In the genomic region with DNA sequence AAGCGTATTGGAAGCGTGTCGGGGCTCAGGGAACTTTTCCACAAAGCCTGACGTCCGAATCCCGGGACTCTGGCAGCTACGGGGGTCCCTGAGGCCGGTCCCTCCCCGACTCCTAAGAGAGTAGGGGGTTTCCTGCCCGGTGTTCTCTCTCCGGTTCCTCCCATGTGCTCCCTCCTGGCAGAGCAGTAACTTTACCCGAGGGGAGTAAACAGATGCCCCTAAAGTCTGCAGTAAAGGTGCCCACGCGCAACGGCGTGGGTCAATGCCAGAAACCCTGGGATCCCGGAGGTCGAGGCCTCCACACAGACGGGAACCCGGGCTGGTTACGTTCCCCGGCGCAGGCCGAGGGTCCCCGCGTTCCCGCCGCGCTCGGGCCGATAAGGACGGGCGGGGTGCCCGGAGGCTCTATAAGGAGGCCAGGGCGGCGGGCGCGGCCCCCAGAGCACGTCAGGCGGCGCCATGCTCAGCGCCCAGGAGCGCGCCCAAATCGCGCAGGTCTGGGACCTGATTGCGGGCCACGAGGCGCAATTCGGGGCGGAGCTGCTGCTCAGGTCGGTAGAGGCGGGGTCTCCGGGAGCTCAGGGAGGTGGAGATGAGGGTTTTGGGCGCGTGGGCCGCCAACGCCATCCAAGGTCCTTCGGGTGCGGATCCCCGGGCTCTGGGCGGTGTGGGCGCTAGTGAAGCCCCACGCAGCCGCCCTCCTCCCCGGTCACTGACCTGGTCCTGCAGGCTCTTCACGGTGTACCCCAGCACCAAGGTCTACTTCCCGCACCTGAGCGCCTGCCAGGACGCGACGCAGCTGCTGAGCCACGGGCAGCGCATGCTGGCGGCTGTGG, we compare ENCODE assay signal across 8 cellular contexts. TPM values are rescaled to one million over a fixed set of nuclear protein-coding genes. Genes with fewer than 3 reads are reported as not detected.
DNase-seq lines count a peak whose midpoint lies in the region; ATAC-seq and TF ChIP-seq lines count a peak whose summit lies in the region.

TSS of gene HBM (plus strand) at position 440 of the 836 bp plus-strand sequence. CDS start at position 460, 20 bp downstream.

- peaks cover 68 to 84% (median 76%) of the 10 kb centered on the region in 3 donors for H3K27me3 Mint-ChIP-seq in CD14-positive monocyte (ENCODE audit: low read depth in 3 of 3)

- DNase-seq in CD14-positive monocyte (ENCODE audit: low spot score) = no peak
- no peak for DNase-seq in effector memory CD4-positive, alpha-beta T cell
- DNase-seq in inferior parietal cortex (ENCODE audit: extremely low spot score) = no peak
- no peak for DNase-seq in GM10248 (ENCODE audit: extremely low spot score)
- no peak for DNase-seq in caudate nucleus (lab: John Stamatoyannopoulos, UW)

- intact Hi-C loops in CD14-positive monocyte (cut with micrococcal nuclease) = no loop called here

- peaks cover 28% of the 10 kb centered on the region for H3K4me1 ChIP-seq in HUES6 (ENCODE audit: control insufficient read depth, insufficient read depth, low read length)
- peaks cover 18% of the 10 kb centered on the region for H3K4me1 ChIP-seq in effector memory CD4-positive, alpha-beta T cell (ENCODE audit: control insufficient read depth, insufficient read depth, low read length, poor library complexity, severe bottlenecking)

- CTCF ChIA-PET in GM10248 (lab: Yijun Ruan, JAX) = interaction anchor here (1.1 to 1.6 kb wide), 2 partner anchors 14 to 16 kb away, joined by 3 to 5 read pairs; partner anchors contain the start of gene HBQ1

- H3K36me3 ChIP-seq in HUES6 (ENCODE audit: control insufficient read depth, insufficient read depth, low read length) (no peaks in the 10 kb centered on the region), neural cell (ENCODE audit: insufficient read depth, low read length) (no peaks in the 10 kb centered on the region)
- H3K36me3 ChIP-seq in effector memory CD4-positive, alpha-beta T cell (ENCODE audit: control insufficient read depth, insufficient read depth, low read length) = no peaks in the 10 kb centered on the region

- TF ChIP-seq CTCF in CD14-positive monocyte (IDR thresholded peaks at IDR 0.05) (no peak), neural cell (IDR thresholded peaks at IDR 0.05; ENCODE audit: poor library complexity, severe bottlenecking) (no peak), GM10248 (IDR thresholded peaks at IDR 0.05; ENCODE audit: control extremely low read depth, extremely low read depth, low read depth, missing control alignments) (no peak)

- H3F3A ChIP-seq in neural cell (ENCODE audit: insufficient read depth, low read length, poor library complexity, severe bottlenecking) = no peaks in the 10 kb centered on the region

- TF ChIP-seq RAD21 in neural cell (conservative IDR thresholded peaks at IDR 0.05) = no peak

- peaks cover 85% of the 10 kb centered on the region for H3K27me3 ChIP-seq in HUES6 (ENCODE audit: control insufficient read depth, insufficient read depth, low read length)
- peaks cover 28% of the 10 kb centered on the region for H3K27me3 ChIP-seq in effector memory CD4-positive, alpha-beta T cell (replicated peaks; ENCODE audit: control insufficient read depth, insufficient read depth, low read length, poor library complexity, severe bottlenecking)
- peaks cover 72% of the 10 kb centered on the region for H3K27me3 ChIP-seq in neural cell (ENCODE audit: insufficient read depth, low read depth, low read length)

- POLR2A ChIA-PET in GM10248 (lab: Yijun Ruan, JAX) = no interaction called here

- H3K4me1 Mint-ChIP-seq in CD14-positive monocyte = peaks cover 10% of the 10 kb centered on the region

- H3K9me3 ChIP-seq in HUES6 (ENCODE audit: control insufficient read depth, insufficient read depth, low read depth, low read length) = no peaks in the 10 kb centered on the region
- H3K9me3 ChIP-seq in effector memory CD4-positive, alpha-beta T cell (ENCODE audit: control insufficient read depth, low read length) = no peaks in the 10 kb centered on the region
- H3K9me3 ChIP-seq in neural cell (ENCODE audit: low read length) = no peaks in the 10 kb centered on the region

- H3K36me3 Mint-ChIP-seq in CD14-positive monocyte = no peaks in the 10 kb centered on the region

- H3K4me3 ChIP-seq in HUES6 (ENCODE audit: low read depth, low read length) (peak within 1 kb of the TSS; percentile 66), neural cell (ENCODE audit: low read length) (peak within 1 kb of the TSS; percentile 56)
- H3K4me3 ChIP-seq in effector memory CD4-positive, alpha-beta T cell (ENCODE audit: insufficient read depth, low read depth, low read length, poor library complexity, severe bottlenecking) = peak within 1 kb of the TSS; percentile 23

- peak within 1 kb of the TSS; percentile 54 to 79 for H3K4me3 Mint-ChIP-seq in CD14-positive monocyte

- H3K27ac Mint-ChIP-seq in CD14-positive monocyte = peak within 1 kb of the TSS in 1 of 7 donors; percentile 11

- H4K20me1 ChIP-seq in neural cell (ENCODE audit: insufficient read depth) = no peaks in the 10 kb centered on the region

- H2AFZ ChIP-seq in neural cell (ENCODE audit: low read depth, low read length) = no peak within 1 kb of the TSS

- H3K79me2 ChIP-seq in neural cell (replicated peaks; ENCODE audit: insufficient read depth, low read length) = no peaks in the 10 kb centered on the region

- H3K9ac ChIP-seq in HUES6 (ENCODE audit: low read length) = no peak within 1 kb of the TSS
- no peak within 1 kb of the TSS for H3K9ac ChIP-seq in neural cell (ENCODE audit: low read length)

- no peak within 1 kb of the TSS for H3K4me2 ChIP-seq in neural cell (ENCODE audit: low read length)

- H3K27ac ChIP-seq in HUES6 (ENCODE audit: low read depth, low read length) (no peak within 1 kb of the TSS), neural cell (ENCODE audit: low read length) (no peak within 1 kb of the TSS), caudate nucleus (ENCODE audit: low read depth, low read length) (no peak within 1 kb of the TSS)
- H3K27ac ChIP-seq in effector memory CD4-positive, alpha-beta T cell (ENCODE audit: insufficient read depth, low read length, poor library complexity, severe bottlenecking) = no peak within 1 kb of the TSS

- no peaks in the 10 kb centered on the region for H3K9me2 ChIP-seq in neural cell (ENCODE audit: insufficient read depth, low read length)

- H3K9me3 Mint-ChIP-seq in CD14-positive monocyte = peaks cover 0 to 11% (median 6%) of the 10 kb centered on the region in 7 donors

- no peak for TF ChIP-seq EP300 in neural cell (conservative IDR thresholded peaks at IDR 0.05; ENCODE audit: poor library complexity, severe bottlenecking)

- no peak for ATAC-seq in GM18873 (IDR thresholded peaks at IDR 0.05; ENCODE audit: low FRiP score, unreplicated experiment)

TF ChIP-seq in neural cell, 6 proteins besides CTCF, POLR2A, EP300 and RAD21:
- TF ChIP-seq EZH2 (IDR thresholded peaks at IDR 0.05; ENCODE audit: borderline replicate concordance, insufficient read depth, low read length, poor library complexity, severe bottlenecking) (peak; percentile 73), TAF1 (IDR thresholded peaks at IDR 0.05; ENCODE audit: low read depth) (no peak), REST (IDR thresholded peaks at IDR 0.05; ENCODE audit: borderline replicate concordance) (no peak)

RNA-seq across cellular contexts. Expression of gene HBM, which starts in this region (rescaled TPM):
- polyA plus RNA-seq in CD14-positive monocyte (not detected), neural cell (not detected in 2 replicates)
- polyA minus RNA-seq in neural cell = not detected in 2 replicates
